In the genomic region with DNA sequence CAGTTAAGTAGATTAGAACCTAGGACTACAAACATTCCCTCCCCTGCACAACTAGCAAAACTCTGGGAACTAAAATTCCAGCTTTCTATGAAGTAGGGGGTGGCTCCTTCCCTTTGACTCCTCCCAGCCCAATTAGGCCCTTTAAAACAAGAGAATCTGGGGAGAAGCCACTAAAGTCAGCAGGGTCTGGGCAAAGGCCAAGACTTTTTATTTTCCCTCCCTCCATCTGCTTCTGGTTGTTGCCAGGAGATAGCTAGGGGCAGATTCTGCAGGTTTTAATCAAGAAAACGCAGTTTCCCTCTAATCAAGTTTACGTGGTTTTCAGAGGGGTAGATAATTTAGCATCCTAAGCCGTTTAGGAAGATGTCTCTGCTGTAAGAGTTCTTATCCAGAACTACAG, we compare ENCODE assay signal across 28 cellular contexts.
"Had no signal": no experiment of that assay in that cellular context is flagged by ENCODE, and none has a peak within 500 bp of the region (broad histone marks: within the 10 kb centered on the region; RNA-seq: fewer than 3 reads in every experiment).

No MANE protein-coding gene starts in this region.

- H3K36me3 Mint-ChIP-seq: activated CD8-positive, alpha-beta memory T cell treated with anti-CD3 and anti-CD28 coated beads, Interleukin-2, amount 10 ng/mL, durations not matched to agents 7 days and 5 days; activated naive CD4-positive, alpha-beta T cell treated with anti-CD3 and anti-CD28 coated beads, Interleukin-2, amount 50 U/mL, for 72 hours; immature natural killer cell; mesothelial cell of epicardium; naive B cell had no signal

- H3K27me3 Mint-ChIP-seq: activated B cell treated with CpG ODN at 0.5 μM for 24 hours; activated CD8-positive, alpha-beta memory T cell treated with anti-CD3 and anti-CD28 coated beads, Interleukin-2, amount 10 ng/mL, durations not matched to agents 7 days and 5 days; central memory CD8-positive, alpha-beta T cell; naive B cell had no signal

- H3K4me3 ChIP-seq: colonic mucosa, heart left ventricle, spleen, suprapubic skin, tibial nerve had no signal

- H2AFZ ChIP-seq: parathyroid adenoma had no signal

- H3K4me1 ChIP-seq: colonic mucosa, foreskin keratinocyte, parathyroid adenoma, spleen, tibial nerve had no signal

- H3K4me3 Mint-ChIP-seq: activated B cell treated with CpG ODN at 0.5 μM for 24 hours; activated CD8-positive, alpha-beta memory T cell treated with anti-CD3 and anti-CD28 coated beads, Interleukin-2, amount 10 ng/mL, durations not matched to agents 7 days and 5 days; activated CD8-positive, alpha-beta T cell treated with anti-CD3 and anti-CD28 coated beads, Interleukin-2, amount 10 ng/mL, durations not matched to agents 7 days and 5 days; central memory CD8-positive, alpha-beta T cell; immature natural killer cell; mesothelial cell of epicardium; naive B cell; T-helper 1 cell treated with Interleukin-12 subunit alpha and Interleukin-12 subunit beta and Interleukin-4 antibody, amounts not matched to agents 30 μg/mL and 1 μg/mL, for 36 hours had no signal

- H3K9ac ChIP-seq: parathyroid adenoma had no signal

- H3K27ac Mint-ChIP-seq: activated B cell treated with CpG ODN at 0.5 μM for 24 hours; activated CD8-positive, alpha-beta memory T cell treated with anti-CD3 and anti-CD28 coated beads, Interleukin-2, amount 10 ng/mL, durations not matched to agents 7 days and 5 days; activated CD8-positive, alpha-beta T cell treated with anti-CD3 and anti-CD28 coated beads, Interleukin-2, amount 10 ng/mL, durations not matched to agents 7 days and 5 days; activated naive CD4-positive, alpha-beta T cell treated with anti-CD3 and anti-CD28 coated beads, Interleukin-2, amount 50 U/mL, for 72 hours; activated T-helper 2 cell treated with anti-CD3 and anti-CD28 coated beads, Interferon-gamma antibody, Interleukin-2, Interleukin-4, amounts not matched to agents 10 μg/mL and 5 μg/mL and 100 μg/mL, durations not matched to agents 14 hours and 24 hours and 36 hours; immature natural killer cell; mesothelial cell of epicardium; naive B cell; T-helper 1 cell treated with Interleukin-12 subunit alpha and Interleukin-12 subunit beta and Interleukin-4 antibody, amounts not matched to agents 30 μg/mL and 1 μg/mL, for 36 hours had no signal

- H3K4me1 Mint-ChIP-seq: activated B cell treated with CpG ODN at 0.5 μM for 24 hours; activated CD8-positive, alpha-beta memory T cell treated with anti-CD3 and anti-CD28 coated beads, Interleukin-2, amount 10 ng/mL, durations not matched to agents 7 days and 5 days; central memory CD8-positive, alpha-beta T cell; immature natural killer cell; naive B cell had no signal

- H3K27me3 ChIP-seq: colonic mucosa, foreskin keratinocyte, heart left ventricle, spleen, suprapubic skin, tibial nerve had no signal

- ATAC-seq: activated CD8-positive, alpha-beta memory T cell treated with anti-CD3 and anti-CD28 coated beads, Interleukin-2, amount 10 ng/mL, durations not matched to agents 7 days and 5 days; activated CD8-positive, alpha-beta T cell treated with anti-CD3 and anti-CD28 coated beads, Interleukin-2, amount 10 ng/mL, durations not matched to agents 7 days and 5 days; activated naive CD4-positive, alpha-beta T cell treated with anti-CD3 and anti-CD28 coated beads, Interleukin-2, amount 50 U/mL, for 72 hours; foreskin keratinocyte; heart left ventricle; left colon; right cardiac atrium had no signal

- H3K79me2 ChIP-seq: parathyroid adenoma had no signal

- DNase-seq: activated B cell treated with CpG ODN at 0.5 μM for 24 hours; activated CD4-positive, alpha-beta T cell treated with anti-CD3 and anti-CD28 coated beads, Interleukin-2, amount 50 U/mL, for 1 hour; activated CD8-positive, alpha-beta memory T cell treated with anti-CD3 and anti-CD28 coated beads, Interleukin-2, amount 10 ng/mL, durations not matched to agents 7 days and 5 days; activated CD8-positive, alpha-beta T cell treated with anti-CD3 and anti-CD28 coated beads, Interleukin-2, amount 10 ng/mL, durations not matched to agents 7 days and 5 days; activated T-cell treated with anti-CD3 and anti-CD28 coated beads, Interleukin-2, amount 50 U/mL, for 48 hours; anterior cingulate cortex; colonic mucosa; effector memory CD4-positive, alpha-beta T cell; foreskin keratinocyte; heart left ventricle; hypothalamus; immature natural killer cell; kidney; left colon; naive B cell; occipital lobe; right cardiac atrium; spleen; stimulated activated naive CD4-positive, alpha-beta T cell; T-helper 9 cell had no signal

- H3K36me3 ChIP-seq: colonic mucosa, heart left ventricle, spleen, suprapubic skin, tibial nerve had no signal

- H3K27ac ChIP-seq: colonic mucosa, foreskin keratinocyte, heart left ventricle, parathyroid adenoma, spleen, suprapubic skin, tibial nerve had no signal

- H3K9me3 ChIP-seq: colonic mucosa, heart left ventricle, suprapubic skin, tibial nerve had no signal
